ENCODE assay signal across 13 cellular contexts in genomic region chr1:17765444-17766411, GRCh38. TPM values are rescaled to one million over a fixed set of nuclear protein-coding genes. Genes with fewer than 3 reads are reported as not detected.
A peak's percentile ranks its signal among the peaks of the same experiment; 100 is the strongest.
DNase-seq lines count a peak whose midpoint lies in the region; ATAC-seq and TF ChIP-seq lines count a peak whose summit lies in the region.
"Had no signal": no experiment of that assay in that cellular context is flagged by ENCODE, and none has a peak within 500 bp of the region (broad histone marks: within the 10 kb centered on the region; RNA-seq: fewer than 3 reads in every experiment).

No MANE protein-coding gene starts in this region.

- in situ Hi-C loops in ACHN (cut with HindIII; ENCODE audit: low pct_ligation_motif_present, low pct_unique_long_range_greater_than_20kb, low sequenced_read_pairs): no loop called here
- in situ Hi-C loops in astrocyte of the cerebellum (cut with HindIII; ENCODE audit: low sequenced_read_pairs): no loop called here

- H3K27me3 Mint-ChIP-seq in HFFc6 (ENCODE audit: insufficient read depth) (peaks cover 5% of the 10 kb centered on the region), WTC11 (ENCODE audit: low read depth) (no peaks in the 10 kb centered on the region; the same call in 1 of the 2 replicates)

- DNase-seq in ACHN: peak; percentile 42
- DNase-seq in HFFc6: peak; percentile 91
- DNase-seq in astrocyte of the cerebellum (ENCODE audit: low read depth): peak; percentile 66
- peak; percentile 51 for DNase-seq in kidney glomerular epithelial cell (lab: John Stamatoyannopoulos, UW)
- no peak for DNase-seq in left lobe of liver (ENCODE audit: low spot score)
- DNase-seq in DMS53 treated with DMSO at 0.1 percent for 48 hours (lab: John Stamatoyannopoulos, UW; ENCODE audit: unreplicated experiment): no peak
- DNase-seq in activated naive CD4-positive, alpha-beta T cell treated with Interleukin-2 at 50 U/mL for 16 hours: no peak
- DNase-seq in WTC11 (ENCODE audit: low spot score): no peak
- DNase-seq: CD4-positive, alpha-beta T cell; NCI-H1694 had no signal

- H3K36me3 Mint-ChIP-seq in HFFc6 (ENCODE audit: low read depth) (no peaks in the 10 kb centered on the region), WTC11 (no peaks in the 10 kb centered on the region)

- H3K4me1 Mint-ChIP-seq in HFFc6 (ENCODE audit: low read depth): peaks cover 65% of the 10 kb centered on the region
- 0 out of 2 replicates have a peak, but pooled peaks cover 3% of the 10 kb centered on the region for H3K4me1 Mint-ChIP-seq in WTC11

- peak overlapping the region; percentile 41 for H3K4me3 Mint-ChIP-seq in HFFc6
- no peak overlapping the region for H3K4me3 Mint-ChIP-seq in WTC11
- H3K4me3 Mint-ChIP-seq: CD4-positive, alpha-beta T cell had no signal

- H3K4me3 ChIP-seq in astrocyte of the cerebellum (ENCODE audit: low read depth, low read length): no peak overlapping the region
- H3K4me3 ChIP-seq: GM12878, heart left ventricle had no signal

- ATAC-seq in left lobe of liver (no peak), WTC11 (no peak)
- ATAC-seq: GM12878 had no signal

- TF ChIP-seq CTCF in HFFc6 (IDR thresholded peaks at IDR 0.05): no peak
- TF ChIP-seq CTCF in astrocyte of the cerebellum (IDR thresholded peaks at IDR 0.05; ENCODE audit: low read depth, low read length, missing control alignments): no peak
- no peak for TF ChIP-seq CTCF in WTC11 (IDR thresholded peaks at IDR 0.05)

- CTCF ChIA-PET in WTC11 (lab: Charles Lee): no interaction called here

- POLR2A ChIA-PET in WTC11 (lab: Charles Lee): no interaction called here

- no peaks in the 10 kb centered on the region for H3K9me3 Mint-ChIP-seq in HFFc6
- H3K9me3 Mint-ChIP-seq in WTC11: 0 out of 2 replicates have a peak, but pooled peaks cover 2% of the 10 kb centered on the region
- H3K9me3 Mint-ChIP-seq: CD4-positive, alpha-beta T cell had no signal

- H3K27ac Mint-ChIP-seq in HFFc6: peak overlapping the region; percentile 94
- no peak overlapping the region for H3K27ac Mint-ChIP-seq in WTC11
- H3K27ac Mint-ChIP-seq: CD4-positive, alpha-beta T cell had no signal

TF ChIP-seq in WTC11, 78 proteins besides CTCF, POLR2A, EP300 and RAD21:
- TF ChIP-seq JAZF1 (CRISPR knock-in tag; IDR thresholded peaks at IDR 0.05) (no peak), ZNF671 (CRISPR knock-in tag; IDR thresholded peaks at IDR 0.05) (no peak), HMGXB4 (CRISPR knock-in tag; IDR thresholded peaks at IDR 0.05) (no peak), NR1H2 (CRISPR knock-in tag; IDR thresholded peaks at IDR 0.05) (no peak), ATF6 (CRISPR knock-in tag; IDR thresholded peaks at IDR 0.05) (no peak), ESRRA (CRISPR knock-in tag; IDR thresholded peaks at IDR 0.05; ENCODE audit: borderline replicate concordance) (no peak), USF2 (CRISPR knock-in tag; IDR thresholded peaks at IDR 0.05) (no peak), HMGA2 (CRISPR knock-in tag; IDR thresholded peaks at IDR 0.05) (no peak), EMX1 (CRISPR knock-in tag; IDR thresholded peaks at IDR 0.05) (no peak), CBFB (CRISPR knock-in tag; IDR thresholded peaks at IDR 0.05; ENCODE audit: low read depth) (no peak), NFE2L1 (CRISPR knock-in tag; IDR thresholded peaks at IDR 0.05) (no peak), ZNF232 (CRISPR knock-in tag; IDR thresholded peaks at IDR 0.05) (no peak), ZNF121 (CRISPR knock-in tag; IDR thresholded peaks at IDR 0.05) (no peak), E2F1 (CRISPR knock-in tag; IDR thresholded peaks at IDR 0.05) (no peak), ZNF138 (CRISPR knock-in tag; conservative IDR thresholded peaks at IDR 0.05) (no peak), ATF3 (CRISPR knock-in tag; conservative IDR thresholded peaks at IDR 0.05) (no peak), FOXJ3 (CRISPR knock-in tag; IDR thresholded peaks at IDR 0.05; ENCODE audit: borderline replicate concordance) (no peak), JUN (CRISPR knock-in tag; IDR thresholded peaks at IDR 0.05) (no peak), GRHL2 (CRISPR knock-in tag; IDR thresholded peaks at IDR 0.05; ENCODE audit: insufficient replicate concordance, severe bottlenecking) (no peak), FOXP4 (CRISPR knock-in tag; IDR thresholded peaks at IDR 0.05) (no peak)

RNA-seq across cellular contexts. Expression of gene ACTL8, which starts 10.6 kb away (rescaled TPM):
- under 1 TPM in 2 of 6 experiments, not detected in 4; 0.12 to 0.14 TPM for total RNA-seq in HFFc6 (2021; fragmentation: NEBNext Ultra II Directional; extraction: Animal tissue kit (Norgen Biotek cat#: 25700))
- total RNA-seq in left lobe of liver (not detected), WTC11 (2021) (0.80 to 1.6 TPM (median 0.87 TPM) in 3 replicates)
- total RNA-seq: CD4-positive, alpha-beta T cell; GM12878; heart left ventricle; mononuclear cell had no signal

Comparison
In these comparisons a context has a peak if more than half of its experiments do, and no peak if none do; other contexts are left out.
1. DNase-seq: peak in ACHN (single experiment), HFFc6 (single experiment), astrocyte of the cerebellum (single experiment) and kidney glomerular epithelial cell (single experiment); none in left lobe of liver (single experiment), DMS53 treated with DMSO at 0.1 percent for 48 hours (single experiment), activated naive CD4-positive, alpha-beta T cell treated with Interleukin-2 at 50 U/mL for 16 hours (single experiment) and WTC11 (single experiment).